ENCODE assay signal across 12 cellular contexts in the genomic region with DNA sequence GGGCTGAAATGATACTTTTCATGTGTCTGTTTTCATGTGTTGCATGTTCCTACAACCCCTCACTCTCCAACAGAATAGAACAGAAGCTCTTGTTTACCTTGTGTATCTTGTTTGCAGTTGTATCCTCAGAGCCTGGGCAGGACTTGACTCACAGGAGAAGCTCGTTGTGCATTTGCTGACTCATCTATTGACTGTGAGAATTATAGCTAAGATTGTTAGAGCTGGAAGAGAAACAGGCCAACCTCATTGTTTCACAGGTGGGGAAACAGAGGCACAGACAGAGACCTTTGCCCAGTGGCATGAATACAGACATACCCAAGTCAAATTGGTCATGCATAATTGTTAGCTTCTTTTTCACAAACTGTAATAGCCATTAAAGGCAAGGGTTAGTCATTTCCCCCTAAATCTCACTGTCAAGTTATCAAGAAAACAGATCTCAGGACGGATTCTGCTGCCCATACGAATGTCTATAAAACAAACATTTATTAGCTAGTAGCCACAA. TPM values are rescaled to one million over a fixed set of nuclear protein-coding genes. Genes with fewer than 3 reads are reported as not detected.
DNase-seq lines count a peak whose midpoint lies in the region; TF ChIP-seq lines count a peak whose summit lies in the region.
"Had no signal": no experiment of that assay in that cellular context is flagged by ENCODE, and none has a peak within 500 bp of the region (broad histone marks: within the 10 kb centered on the region; RNA-seq: fewer than 3 reads in every experiment).

No MANE protein-coding gene starts in this region.

- no peak overlapping the region for H3K27ac Mint-ChIP-seq in neural progenitor cell
- H3K27ac Mint-ChIP-seq: activated T-helper 1 cell treated with anti-CD3 and anti-CD28 coated beads, Interleukin-12 subunit alpha, Interleukin-12 subunit beta, Interleukin-2, Interleukin-4 antibody, amounts not matched to agents 30 ng/mL and 10 ng/mL and 1 ng/mL, durations not matched to agents 14 hours and 24 hours and 36 hours; naive B cell had no signal

- H3K27me3 ChIP-seq in vagina: no peaks in the 10 kb centered on the region
- H3K27me3 ChIP-seq in neural progenitor cell: peaks cover 4% of the 10 kb centered on the region

- no peaks in the 10 kb centered on the region for H3K36me3 ChIP-seq in vagina
- no peaks in the 10 kb centered on the region for H3K36me3 ChIP-seq in neural progenitor cell

- H3K9ac ChIP-seq in neural progenitor cell: no peak overlapping the region

- H3K27me3 Mint-ChIP-seq in neural progenitor cell (ENCODE audit: insufficient read depth, low read depth): peaks cover 2% of the 10 kb centered on the region

- H3K36me3 Mint-ChIP-seq in neural progenitor cell: no peaks in the 10 kb centered on the region
- H3K36me3 Mint-ChIP-seq: naive B cell had no signal

- no peak overlapping the region for H3K4me3 Mint-ChIP-seq in neural progenitor cell
- H3K4me3 Mint-ChIP-seq: activated T-helper 1 cell treated with anti-CD3 and anti-CD28 coated beads, Interleukin-12 subunit alpha, Interleukin-12 subunit beta, Interleukin-2, Interleukin-4 antibody, amounts not matched to agents 30 ng/mL and 10 ng/mL and 1 ng/mL, durations not matched to agents 14 hours and 24 hours and 36 hours; naive B cell had no signal

- H2AFZ ChIP-seq in neural progenitor cell (replicated peaks): no peak overlapping the region

- TF ChIP-seq POLR2A in vagina (IDR thresholded peaks at IDR 0.05): no peak

- intact Hi-C loops in vagina (cut with DNase I): no loop called here

- H3K4me2 ChIP-seq in neural progenitor cell: no peak overlapping the region

- H3K9me3 Mint-ChIP-seq in neural progenitor cell: no peaks in the 10 kb centered on the region
- H3K9me3 Mint-ChIP-seq: activated T-helper 1 cell treated with anti-CD3 and anti-CD28 coated beads, Interleukin-12 subunit alpha, Interleukin-12 subunit beta, Interleukin-2, Interleukin-4 antibody, amounts not matched to agents 30 ng/mL and 10 ng/mL and 1 ng/mL, durations not matched to agents 14 hours and 24 hours and 36 hours had no signal

- H3K9me3 ChIP-seq in vagina (no peaks in the 10 kb centered on the region), neural progenitor cell (ENCODE audit: low read depth) (no peaks in the 10 kb centered on the region)

- no peaks in the 10 kb centered on the region for H3K79me2 ChIP-seq in neural progenitor cell (ENCODE audit: low read depth)

- H3K4me1 Mint-ChIP-seq in neural progenitor cell: peaks cover 14% of the 10 kb centered on the region

- peaks cover 35% of the 10 kb centered on the region for H3K4me1 ChIP-seq in vagina
- no peaks in the 10 kb centered on the region for H3K4me1 ChIP-seq in neural progenitor cell

- H3F3A ChIP-seq in neural progenitor cell (ENCODE audit: low read depth): no peaks in the 10 kb centered on the region

- H3K27ac ChIP-seq in vagina: no peak overlapping the region
- no peak overlapping the region for H3K27ac ChIP-seq in neural progenitor cell

- no peaks in the 10 kb centered on the region for H4K20me1 ChIP-seq in neural progenitor cell (ENCODE audit: low read depth)

- TF ChIP-seq CTCF in vagina (IDR thresholded peaks at IDR 0.05) (no peak), neural progenitor cell (IDR thresholded peaks at IDR 0.05) (no peak)

- DNase-seq in EL (peak; percentile 87), RPMI7951 (ENCODE audit: low read depth) (peak; percentile 81), fibroblast of gingiva (ENCODE audit: low read depth) (peak; percentile 52), renal cortical epithelial cell (ENCODE audit: low read depth) (peak; percentile 99), vagina (ENCODE audit: extremely low spot score in 2 of 2) (no peak), neural progenitor cell (ENCODE audit: low spot score) (no peak), activated T-cell treated with anti-CD3 and anti-CD28 coated beads for 4 hours (no peak)
- no peak for DNase-seq in activated CD4-positive, alpha-beta T cell treated with anti-CD3 and anti-CD28 coated beads for 48 hours
- DNase-seq: GDM1, naive B cell, NCI-H1417 had no signal

- no peak overlapping the region for H3K4me3 ChIP-seq in vagina
- no peak overlapping the region for H3K4me3 ChIP-seq in neural progenitor cell

RNA-seq across cellular contexts. Expression of a gene that starts 4.6 kb away (rescaled TPM):
- total RNA-seq in RPMI7951 (2014; rRNA removed; shearing (Covaris generic)): 23.1 and 29.2 TPM in 2 replicates
- total RNA-seq in renal cortical epithelial cell (56.6 and 63.0 TPM in 2 replicates), vagina (26.5 TPM), neural progenitor cell (ENCODE audit: low replicate concordance) (6.8 and 8.7 TPM in 2 replicates)

RNA-seq across cellular contexts. Expression of a gene that starts 30.0 kb away (rescaled TPM):
- total RNA-seq in RPMI7951 (2014; rRNA removed; shearing (Covaris generic)): 0.10 and 0.36 TPM in 2 replicates
- total RNA-seq in renal cortical epithelial cell (0.05 TPM in 1 of 2 replicates, not detected in the other), vagina (6.1 TPM), neural progenitor cell (ENCODE audit: low replicate concordance) (not detected in 2 replicates)
- total RNA-seq: activated T-helper 1 cell treated with anti-CD3 and anti-CD28 coated beads, Interleukin-12 subunit alpha, Interleukin-12 subunit beta, Interleukin-2, Interleukin-4 antibody, amounts not matched to agents 30 ng/mL and 10 ng/mL and 1 ng/mL, durations not matched to agents 14 hours and 24 hours and 36 hours had no signal

Comparison
In these comparisons a context has a peak if more than half of its experiments do, and no peak if none do; other contexts are left out.
1. DNase-seq: peak in EL (single experiment), RPMI7951 (single experiment), fibroblast of gingiva (single experiment) and renal cortical epithelial cell (single experiment); none in vagina (0 of 2), neural progenitor cell (single experiment), activated CD4-positive, alpha-beta T cell treated with anti-CD3 and anti-CD28 coated beads for 48 hours (single experiment) and activated T-cell treated with anti-CD3 and anti-CD28 coated beads for 4 hours (single experiment).